In genomic region chr14:82528011-82528410, GRCh38 we compare ENCODE assay signal across 11 cellular contexts.
"Had no signal": no experiment of that assay in that cellular context is flagged by ENCODE, and none has a peak within 500 bp of the region (broad histone marks: within the 10 kb centered on the region; RNA-seq: fewer than 3 reads in every experiment).

No MANE protein-coding gene starts in this region.

- H3K4me2 ChIP-seq: neural progenitor cell had no signal

- H3K36me3 ChIP-seq: gastrocnemius medialis, neural progenitor cell, ovary, transverse colon had no signal

- H3K9me3 Mint-ChIP-seq: neural progenitor cell had no signal

- DNase-seq: activated CD4-positive, alpha-beta T cell treated with anti-CD3 and anti-CD28 coated beads, Interleukin-2, amount 50 U/mL, for 1 hour; activated naive CD4-positive, alpha-beta T cell; erythroblast; gastrocnemius medialis; ovary; stimulated activated naive CD8-positive, alpha-beta T cell treated with anti-CD3 and anti-CD28 coated beads, Interleukin-15, Interleukin-2, amounts not matched to agents 100 U/mL and 50 U/mL, for 24 hours; transverse colon had no signal

- H3K27ac ChIP-seq: gastrocnemius medialis, neural progenitor cell, ovary, transverse colon had no signal

- ATAC-seq: activated CD4-positive, CD25-positive, alpha-beta regulatory T cell treated with anti-CD3 and anti-CD28 coated beads, Interleukin-2, amount 50 U/mL, for 24 hours; gastrocnemius medialis; sciatic nerve; stimulated activated naive CD8-positive, alpha-beta T cell treated with anti-CD3 and anti-CD28 coated beads, Interleukin-15, Interleukin-2, amounts not matched to agents 100 U/mL and 50 U/mL, for 24 hours had no signal

- H3K4me3 ChIP-seq: gastrocnemius medialis, lung, neural progenitor cell, ovary, transverse colon had no signal

- H3K9me3 ChIP-seq: gastrocnemius medialis, ovary, transverse colon had no signal

- H3K27me3 ChIP-seq: gastrocnemius medialis, neural progenitor cell, ovary, transverse colon had no signal

- H3K36me3 Mint-ChIP-seq: neural progenitor cell had no signal

- H3K4me1 ChIP-seq: gastrocnemius medialis, neural progenitor cell, transverse colon had no signal

- H3K27ac Mint-ChIP-seq: neural progenitor cell had no signal

- H2AFZ ChIP-seq: neural progenitor cell had no signal

- H3K4me3 Mint-ChIP-seq: neural progenitor cell had no signal
